In the genomic region with DNA sequence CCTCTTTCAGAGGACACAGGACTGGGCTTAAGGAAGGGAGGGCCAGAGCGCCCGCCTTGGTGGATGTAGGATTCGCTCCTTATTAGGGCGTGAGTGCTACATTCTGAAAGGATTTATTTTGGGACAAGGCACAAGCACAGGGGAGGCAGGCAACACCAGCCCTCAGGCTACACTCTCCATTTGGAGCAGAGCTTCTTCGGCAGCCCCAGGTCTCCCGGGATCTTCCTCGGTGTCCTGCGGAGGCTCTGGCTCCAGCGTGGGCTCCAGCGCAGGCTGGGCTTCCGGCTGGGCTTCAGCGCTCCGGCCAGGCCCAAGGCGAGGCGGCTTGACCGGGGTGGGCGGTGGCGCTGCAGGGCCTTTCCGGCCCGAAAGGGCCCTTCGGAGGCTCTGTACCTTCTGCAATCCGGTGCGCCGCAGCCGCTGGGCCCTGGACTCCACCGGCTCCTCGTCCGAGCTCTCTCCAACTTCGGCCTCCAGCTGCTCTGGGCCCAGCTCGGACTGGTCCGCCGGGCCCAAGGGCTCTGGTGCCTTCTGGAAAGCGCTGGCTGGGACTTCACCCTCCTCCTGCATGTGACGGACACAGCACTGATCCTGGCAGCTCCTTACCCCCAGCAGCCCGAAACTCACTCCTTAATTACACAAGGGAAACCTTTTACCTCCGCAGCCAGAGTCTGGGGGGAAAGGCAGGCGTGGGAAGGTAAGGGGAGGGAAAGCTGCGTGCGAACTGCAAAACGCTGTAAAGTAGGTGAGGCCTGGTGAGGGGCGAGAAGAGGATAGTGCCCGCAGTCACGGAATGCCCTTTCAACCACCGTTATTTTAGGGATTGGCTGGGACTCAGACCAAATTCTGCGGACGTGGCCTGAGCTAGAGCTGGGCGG, we compare ENCODE assay signal across 1 cellular context.
TF ChIP-seq lines count a peak whose summit lies in the region.

No MANE protein-coding gene starts in this region.

TF ChIP-seq in K562, 482 proteins besides CTCF, POLR2A, EP300 and RAD21:
- TF ChIP-seq, protein P1, sequence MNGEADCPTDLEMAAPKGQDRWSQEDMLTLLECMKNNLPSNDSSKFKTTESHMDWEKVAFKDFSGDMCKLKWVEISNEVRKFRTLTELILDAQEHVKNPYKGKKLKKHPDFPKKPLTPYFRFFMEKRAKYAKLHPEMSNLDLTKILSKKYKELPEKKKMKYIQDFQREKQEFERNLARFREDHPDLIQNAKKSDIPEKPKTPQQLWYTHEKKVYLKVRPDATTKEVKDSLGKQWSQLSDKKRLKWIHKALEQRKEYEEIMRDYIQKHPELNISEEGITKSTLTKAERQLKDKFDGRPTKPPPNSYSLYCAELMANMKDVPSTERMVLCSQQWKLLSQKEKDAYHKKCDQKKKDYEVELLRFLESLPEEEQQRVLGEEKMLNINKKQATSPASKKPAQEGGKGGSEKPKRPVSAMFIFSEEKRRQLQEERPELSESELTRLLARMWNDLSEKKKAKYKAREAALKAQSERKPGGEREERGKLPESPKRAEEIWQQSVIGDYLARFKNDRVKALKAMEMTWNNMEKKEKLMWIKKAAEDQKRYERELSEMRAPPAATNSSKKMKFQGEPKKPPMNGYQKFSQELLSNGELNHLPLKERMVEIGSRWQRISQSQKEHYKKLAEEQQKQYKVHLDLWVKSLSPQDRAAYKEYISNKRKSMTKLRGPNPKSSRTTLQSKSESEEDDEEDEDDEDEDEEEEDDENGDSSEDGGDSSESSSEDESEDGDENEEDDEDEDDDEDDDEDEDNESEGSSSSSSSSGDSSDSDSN (IDR thresholded peaks at IDR 0.05; ENCODE audit: borderline replicate concordance in 1 of 2, low read depth in 2 of 2, low read length in 2 of 2) = peak; percentile 62 to 74; a peak in 2 of 4 replicates
- TF ChIP-seq, protein P2, sequence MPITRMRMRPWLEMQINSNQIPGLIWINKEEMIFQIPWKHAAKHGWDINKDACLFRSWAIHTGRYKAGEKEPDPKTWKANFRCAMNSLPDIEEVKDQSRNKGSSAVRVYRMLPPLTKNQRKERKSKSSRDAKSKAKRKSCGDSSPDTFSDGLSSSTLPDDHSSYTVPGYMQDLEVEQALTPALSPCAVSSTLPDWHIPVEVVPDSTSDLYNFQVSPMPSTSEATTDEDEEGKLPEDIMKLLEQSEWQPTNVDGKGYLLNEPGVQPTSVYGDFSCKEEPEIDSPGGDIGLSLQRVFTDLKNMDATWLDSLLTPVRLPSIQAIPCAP (CRISPR knock-in tag; IDR thresholded peaks at IDR 0.05; ENCODE audit: borderline replicate concordance) = no peak
- TF ChIP-seq TAF15 (IDR thresholded peaks at IDR 0.05; ENCODE audit: low read depth, low read length) (no peak), POLR2AphosphoS2 (IDR thresholded peaks at IDR 0.05; ENCODE audit: low read length) (no peak), ETS2 (tag; IDR thresholded peaks at IDR 0.05; ENCODE audit: borderline replicate concordance, poor library complexity, severe bottlenecking) (no peak), MTA1 (IDR thresholded peaks at IDR 0.05; ENCODE audit: borderline replicate concordance) (no peak), ZNF384 (IDR thresholded peaks at IDR 0.05; ENCODE audit: low read depth, low read length) (no peak), ETV1 (tag; conservative IDR thresholded peaks at IDR 0.05; ENCODE audit: low read depth) (no peak), NFIX (CRISPR knock-in tag; IDR thresholded peaks at IDR 0.05; ENCODE audit: low read depth) (no peak), ZNF584 (CRISPR knock-in tag; IDR thresholded peaks at IDR 0.05; ENCODE audit: low read depth) (no peak), SRF (CRISPR knock-in tag; IDR thresholded peaks at IDR 0.05) (peak in 1 of 2 experiments; percentile 43; a peak in 1 of 4 replicates), ZKSCAN8 (CRISPR knock-in tag; IDR thresholded peaks at IDR 0.05) (no peak), KHSRP (IDR thresholded peaks at IDR 0.05) (no peak), ZNF830 (CRISPR knock-in tag; IDR thresholded peaks at IDR 0.05) (no peak), BRD4 (IDR thresholded peaks at IDR 0.05) (no peak)
- TF ChIP-seq, protein P3, sequence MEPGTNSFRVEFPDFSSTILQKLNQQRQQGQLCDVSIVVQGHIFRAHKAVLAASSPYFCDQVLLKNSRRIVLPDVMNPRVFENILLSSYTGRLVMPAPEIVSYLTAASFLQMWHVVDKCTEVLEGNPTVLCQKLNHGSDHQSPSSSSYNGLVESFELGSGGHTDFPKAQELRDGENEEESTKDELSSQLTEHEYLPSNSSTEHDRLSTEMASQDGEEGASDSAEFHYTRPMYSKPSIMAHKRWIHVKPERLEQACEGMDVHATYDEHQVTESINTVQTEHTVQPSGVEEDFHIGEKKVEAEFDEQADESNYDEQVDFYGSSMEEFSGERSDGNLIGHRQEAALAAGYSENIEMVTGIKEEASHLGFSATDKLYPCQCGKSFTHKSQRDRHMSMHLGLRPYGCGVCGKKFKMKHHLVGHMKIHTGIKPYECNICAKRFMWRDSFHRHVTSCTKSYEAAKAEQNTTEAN (CRISPR knock-in tag; IDR thresholded peaks at IDR 0.05) = no peak
TF ChIP-seq in K562: peak in this region for 2.
